In the genomic region with DNA sequence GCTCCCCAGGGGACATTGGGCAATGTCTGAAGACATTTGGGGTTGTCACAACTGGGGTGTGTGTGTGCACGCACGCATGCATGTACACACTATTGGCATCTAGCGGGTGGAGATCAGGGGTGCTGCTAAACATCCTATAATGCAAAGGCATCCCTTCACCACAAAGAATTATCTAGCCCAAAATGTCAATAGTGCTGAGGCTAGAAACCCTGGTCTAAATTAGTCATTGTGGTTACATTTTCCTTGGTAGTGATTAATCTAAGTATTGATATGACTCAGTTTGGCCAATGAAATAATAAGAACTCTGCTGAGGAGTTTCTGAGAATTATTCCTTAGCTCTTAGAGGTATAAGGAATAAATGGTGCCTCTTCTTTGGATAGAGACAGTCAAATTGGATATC, we compare ENCODE assay signal across 20 cellular contexts.
DNase-seq lines count a peak whose midpoint lies in the region; ATAC-seq and TF ChIP-seq lines count a peak whose summit lies in the region.
"Had no signal": no experiment of that assay in that cellular context is flagged by ENCODE, and none has a peak within 500 bp of the region (broad histone marks: within the 10 kb centered on the region; RNA-seq: fewer than 3 reads in every experiment).

No MANE protein-coding gene starts in this region.

- H3K4me1 Mint-ChIP-seq in MCF 10A (ENCODE audit: insufficient read depth, unreplicated experiment): no peaks in the 10 kb centered on the region
- H3K4me1 Mint-ChIP-seq: CD4-positive, alpha-beta memory T cell had no signal

- H3K4me2 ChIP-seq in mammary epithelial cell (ENCODE audit: insufficient read depth, low read depth, low read length): no peak overlapping the region

- H3K9ac ChIP-seq in mammary epithelial cell (ENCODE audit: insufficient read depth, low read length): no peak overlapping the region

- intact Hi-C loops in mammary epithelial cell (cut with micrococcal nuclease) (no loop called here), MCF 10A (cut with micrococcal nuclease) (no loop called here)

- H3K27ac Mint-ChIP-seq in MCF 10A (ENCODE audit: low read depth, unreplicated experiment): no peak overlapping the region
- H3K27ac Mint-ChIP-seq: activated CD4-positive, alpha-beta memory T cell treated with anti-CD3 and anti-CD28 coated beads for 36 hours; CD4-positive, alpha-beta memory T cell had no signal

- POLR2A ChIA-PET in MCF 10A (lab: Yijun Ruan, JAX): no interaction called here

- no peak overlapping the region for H3K4me3 ChIP-seq in mammary epithelial cell (replicated peaks in 1 of 3; ENCODE audit: insufficient read depth in 1 of 3, low read depth in 2 of 3, low read length in 3 of 3)
- H3K4me3 ChIP-seq: esophagus muscularis mucosa, heart right ventricle, right lobe of liver had no signal

- no peaks in the 10 kb centered on the region for H3K36me3 Mint-ChIP-seq in MCF 10A (ENCODE audit: insufficient read depth, unreplicated experiment)
- H3K36me3 Mint-ChIP-seq: activated CD4-positive, alpha-beta memory T cell treated with anti-CD3 and anti-CD28 coated beads for 36 hours; CD4-positive, alpha-beta memory T cell had no signal

- H3K27ac ChIP-seq in mammary epithelial cell (ENCODE audit: insufficient read depth, low read depth, low read length): peak overlapping the region; percentile 24
- H3K27ac ChIP-seq: esophagus muscularis mucosa, heart right ventricle, right lobe of liver had no signal

- no peak overlapping the region for H2AFZ ChIP-seq in mammary epithelial cell (ENCODE audit: low read depth, low read length)

- ATAC-seq in GM21447 (IDR thresholded peaks at IDR 0.05; ENCODE audit: unreplicated experiment): no peak
- ATAC-seq: heart right ventricle, right lobe of liver had no signal

- no peaks in the 10 kb centered on the region for H3K36me3 ChIP-seq in mammary epithelial cell (ENCODE audit: insufficient read depth, low read length)
- H3K36me3 ChIP-seq: esophagus muscularis mucosa, heart right ventricle, right lobe of liver had no signal

- TF ChIP-seq CTCF in mammary epithelial cell (conservative IDR thresholded peaks at IDR 0.05 in 1 of 2, IDR thresholded peaks at IDR 0.05 in 1 of 2; ENCODE audit: extremely low read depth in 1 of 2, insufficient read depth in 1 of 2, low read depth in 1 of 2, low read length in 2 of 2): no peak
- TF ChIP-seq CTCF in MCF 10A (IDR thresholded peaks at IDR 0.05; ENCODE audit: unreplicated experiment): no peak

- dilution Hi-C loops in mammary epithelial cell (cut with HindIII; ENCODE audit: low sequenced_read_pairs): no loop called here

- no peak overlapping the region for H3K4me3 Mint-ChIP-seq in MCF 10A (ENCODE audit: unreplicated experiment)
- H3K4me3 Mint-ChIP-seq: activated CD4-positive, alpha-beta memory T cell treated with anti-CD3 and anti-CD28 coated beads for 36 hours; CD4-positive, alpha-beta memory T cell had no signal

- BruUV-seq in mammary epithelial cell (replicated peaks; lab: Mats Ljungman, UMichigan) (no TSS peak), MCF 10A (replicated peaks; lab: Mats Ljungman, UMichigan) (no TSS peak)

- in situ Hi-C loops in mammary epithelial cell (cut with MboI; ENCODE audit: low sequenced_read_pairs in 2 of 2): no loop called here

- H3K79me2 ChIP-seq in mammary epithelial cell (ENCODE audit: insufficient read depth, low read length): no peaks in the 10 kb centered on the region

- WGBS in mammary epithelial cell (ENCODE audit: low coverage, missing lambda C conversion rate): 42% methylated on average over 3 of the region's 3 CpGs

- H3K9me3 Mint-ChIP-seq in MCF 10A (ENCODE audit: unreplicated experiment): no peaks in the 10 kb centered on the region
- H3K9me3 Mint-ChIP-seq: activated CD4-positive, alpha-beta memory T cell treated with anti-CD3 and anti-CD28 coated beads for 36 hours had no signal

- no peaks in the 10 kb centered on the region for H3K9me3 ChIP-seq in mammary epithelial cell (replicated peaks; ENCODE audit: insufficient read depth, low read length)
- H3K9me3 ChIP-seq: esophagus muscularis mucosa, heart right ventricle, right lobe of liver had no signal

- CTCF ChIA-PET in mammary epithelial cell (lab: Charles Lee; ENCODE audit: low non-redundant PET): no interaction called here
- CTCF ChIA-PET in MCF 10A (lab: Yijun Ruan, JAX): no interaction called here

- H3K27me3 ChIP-seq in mammary epithelial cell (ENCODE audit: insufficient read depth, low read length): no peaks in the 10 kb centered on the region
- H3K27me3 ChIP-seq: esophagus muscularis mucosa, heart right ventricle, right lobe of liver had no signal

- no peaks in the 10 kb centered on the region for H3K27me3 Mint-ChIP-seq in MCF 10A (ENCODE audit: insufficient read depth, unreplicated experiment)
- H3K27me3 Mint-ChIP-seq: activated CD4-positive, alpha-beta memory T cell treated with anti-CD3 and anti-CD28 coated beads for 36 hours; CD4-positive, alpha-beta memory T cell had no signal

- H3K4me1 ChIP-seq in mammary epithelial cell (ENCODE audit: insufficient read depth, low read length): peaks cover 6% of the 10 kb centered on the region
- H3K4me1 ChIP-seq: heart right ventricle had no signal

- peak; percentile 71 for DNase-seq in mammary epithelial cell
- DNase-seq in MCF 10A (ENCODE audit: unreplicated experiment): no peak
- DNase-seq in T1000 (lab: John Stamatoyannopoulos, UW): peak; percentile 6
- DNase-seq in fibroblast of peridontal ligament (ENCODE audit: extremely low read depth): peak; percentile 53
- peak; percentile 34 for DNase-seq in stromal cell of bone marrow (ENCODE audit: low read depth)
- DNase-seq in COR-L47 (lab: John Stamatoyannopoulos, UW): no peak
- DNase-seq in putamen (ENCODE audit: low spot score): no peak
- DNase-seq: ACHN; activated CD4-positive, alpha-beta memory T cell treated with anti-CD3 and anti-CD28 coated beads for 36 hours; CD4-positive, alpha-beta memory T cell; central memory CD4-positive, alpha-beta T cell; DMS79 treated with DMSO at 0.1 percent for 48 hours; H7; heart right ventricle; islet precursor cell; NCI-H1105 treated with DMSO at 0.1 percent for 48 hours; NCI-H69; right lobe of liver had no signal

- H4K20me1 ChIP-seq in mammary epithelial cell (ENCODE audit: insufficient read depth, low read length): no peaks in the 10 kb centered on the region

Comparison
In these comparisons a context has a peak if more than half of its experiments do, and no peak if none do; other contexts are left out.
1. DNase-seq: peak in mammary epithelial cell (single experiment), T1000 (single experiment), fibroblast of peridontal ligament (single experiment) and stromal cell of bone marrow (single experiment); none in MCF 10A (single experiment), COR-L47 (single experiment) and putamen (single experiment).